11 cellular contexts compared by ENCODE assay signal in the genomic region with DNA sequence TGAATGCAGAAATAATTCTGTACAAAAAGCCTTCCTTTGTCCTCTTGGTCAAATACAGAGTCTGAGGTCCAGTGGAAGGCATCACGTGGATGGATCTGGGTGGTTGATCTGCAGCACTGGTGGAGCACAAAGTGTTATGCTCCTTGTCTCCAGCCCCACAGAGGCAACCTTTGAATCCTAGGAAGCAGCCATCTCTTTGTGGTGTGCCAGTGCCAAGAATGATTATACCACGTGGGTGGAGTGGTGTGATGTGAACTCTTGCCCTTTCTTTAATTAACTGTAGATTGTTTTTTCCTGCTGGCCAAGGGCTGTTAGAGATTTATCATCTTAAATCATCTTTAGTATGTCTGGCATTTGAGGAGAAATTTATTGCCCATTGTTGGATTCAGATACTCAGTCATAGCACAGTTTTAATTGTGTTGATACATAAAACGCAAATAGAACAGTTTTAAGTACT. TPM values are rescaled to one million over a fixed set of nuclear protein-coding genes. Genes with fewer than 3 reads are reported as not detected.
DNase-seq lines count a peak whose midpoint lies in the region; ATAC-seq and TF ChIP-seq lines count a peak whose summit lies in the region.
"Had no signal": no experiment of that assay in that cellular context is flagged by ENCODE, and none has a peak within 500 bp of the region (broad histone marks: within the 10 kb centered on the region; RNA-seq: fewer than 3 reads in every experiment).

No MANE protein-coding gene starts in this region.

- H3K27me3 ChIP-seq in body of pancreas (no peaks in the 10 kb centered on the region), lung (ENCODE audit: control insufficient read depth, insufficient read depth) (no peaks in the 10 kb centered on the region)

- H3K4me1 ChIP-seq in body of pancreas = peaks cover 68% of the 10 kb centered on the region
- H3K4me1 ChIP-seq in lung (ENCODE audit: control insufficient read depth in 2 of 2, insufficient read depth in 2 of 2, low read length in 2 of 2) = peaks cover 8 to 9% of the 10 kb centered on the region in 2 donors

- H3K36me3 ChIP-seq in body of pancreas (replicated peaks in 1 of 2; ENCODE audit: insufficient read depth in 1 of 2, low read depth in 2 of 2) (no peaks in the 10 kb centered on the region), lung (ENCODE audit: control insufficient read depth in 2 of 2, insufficient read depth in 2 of 2, low read length in 2 of 2) (no peaks in the 10 kb centered on the region)

- intact Hi-C loops in body of pancreas (cut with DNase I) = no loop called here

- DNase-seq in COLO829 (ENCODE audit: low spot score) (peak; percentile 89), NCI-H1105 (lab: John Stamatoyannopoulos, UW) (peak; percentile 7), body of pancreas (peak; percentile 25 to 48 (median 32)), lung (ENCODE audit: low spot score) (no peak), DMS53 (lab: John Stamatoyannopoulos, UW) (no peak), HK-2 (ENCODE audit: unreplicated experiment) (no peak), DMS114 treated with DMSO at 0.1 percent for 48 hours (lab: John Stamatoyannopoulos, UW; ENCODE audit: unreplicated experiment) (no peak)
- DNase-seq: activated CD8-positive, alpha-beta memory T cell treated with anti-CD3 and anti-CD28 coated beads, Interleukin-2, amount 10 ng/mL, durations not matched to agents 7 days and 5 days; KBM-7; SHP77 treated with DMSO at 0.1 percent for 48 hours had no signal

- ATAC-seq in body of pancreas (peak; percentile 67), lung (ENCODE audit: insufficient read depth, low FRiP score) (peak; percentile 37), GM21529 (IDR thresholded peaks at IDR 0.05; ENCODE audit: unreplicated experiment) (no peak)
- ATAC-seq: activated CD8-positive, alpha-beta memory T cell treated with anti-CD3 and anti-CD28 coated beads, Interleukin-2, amount 10 ng/mL, durations not matched to agents 7 days and 5 days had no signal

- peak overlapping the region in 2 of 4 donors; percentile 12 to 14 for H3K27ac ChIP-seq in body of pancreas
- H3K27ac ChIP-seq in lung (ENCODE audit: low read depth in 1 of 2, low read length in 1 of 2) = no peak overlapping the region

- WGBS in body of pancreas, 2 donors = 18 to 30% methylated on average over 3 of the region's 3 CpGs
- WGBS in lung, 2 donors = 35 to 42% methylated on average over 3 of the region's 3 CpGs

- no peak for TF ChIP-seq CTCF in body of pancreas (IDR thresholded peaks at IDR 0.05)
- TF ChIP-seq CTCF in lung (IDR thresholded peaks at IDR 0.05; ENCODE audit: control extremely low read depth, extremely low read depth) = no peak

- no peak overlapping the region for H3K4me3 ChIP-seq in body of pancreas
- no peak overlapping the region for H3K4me3 ChIP-seq in lung

- no peak for TF ChIP-seq POLR2A in body of pancreas (IDR thresholded peaks at IDR 0.05)

- H3K9me3 ChIP-seq in body of pancreas = no peaks in the 10 kb centered on the region
- no peaks in the 10 kb centered on the region for H3K9me3 ChIP-seq in lung (ENCODE audit: control insufficient read depth in 2 of 2, insufficient read depth in 1 of 2, low read length in 1 of 2)

RNA-seq across cellular contexts. Expression of a gene that starts 31.1 kb away (rescaled TPM):
- total RNA-seq in body of pancreas (10 to 100 TPM; 26.5 to 30.0 TPM), lung (10 to 100 TPM; 46.6 to 67.8 TPM)
- polyA plus RNA-seq in lung = 10 to 100 TPM; 28.9 to 81.4 TPM

Comparison
In these comparisons a context has a peak if more than half of its experiments do, and no peak if none do; other contexts are left out.
1. DNase-seq: peak in COLO829 (single experiment), NCI-H1105 (single experiment) and body of pancreas (4 of 4); none in lung (single experiment), DMS53 (single experiment), HK-2 (single experiment) and DMS114 treated with DMSO at 0.1 percent for 48 hours (single experiment).